ENCODE assay signal across 1 cellular context in genomic region chr14:60819575-60819974, GRCh38.
A peak's percentile ranks its signal among the peaks of the same experiment; 100 is the strongest.
TF ChIP-seq lines count a peak whose summit lies in the region.

No MANE protein-coding gene starts in this region.

TF ChIP-seq in HepG2, 621 proteins besides CTCF, POLR2A, EP300 and RAD21 (continued from another document and continues in another):
- TF ChIP-seq PAXIP1 (CRISPR knock-in tag; conservative IDR thresholded peaks at IDR 0.05) (peak; percentile 79), ZNF503 (CRISPR knock-in tag; IDR thresholded peaks at IDR 0.05) (0 out of 2 replicates have a peak, but pooled peaks have one; percentile 50), GFI1 (CRISPR knock-in tag; IDR thresholded peaks at IDR 0.05; ENCODE audit: borderline replicate concordance) (peak; percentile 35; the same call in 1 of the 2 replicates), IRF2 (CRISPR knock-in tag; IDR thresholded peaks at IDR 0.05) (no peak), NR2F6 (IDR thresholded peaks at IDR 0.05) (peak; percentile 36; the same call in 1 of the 2 replicates), NR2F6 (CRISPR knock-in tag; IDR thresholded peaks at IDR 0.05) (peak; percentile 36; the same call in 1 of the 2 replicates), IKZF1 (IDR thresholded peaks at IDR 0.05) (no peak), ZBTB44 (CRISPR knock-in tag; IDR thresholded peaks at IDR 0.05) (no peak), CHD2 (IDR thresholded peaks at IDR 0.05; ENCODE audit: low read depth, low read length) (no peak), NKX3-1 (CRISPR knock-in tag; IDR thresholded peaks at IDR 0.05) (no peak), CEBPB (IDR thresholded peaks at IDR 0.05; ENCODE audit: borderline replicate concordance, low read depth, low read length) (peak; percentile 40; the same call in 1 of the 2 replicates), PHF21A (CRISPR knock-in tag; IDR thresholded peaks at IDR 0.05) (peak; percentile 39; the same call in 1 of the 2 replicates), TCF7 (IDR thresholded peaks at IDR 0.05; ENCODE audit: low read depth) (peak; percentile 45; the same call in 1 of the 2 replicates), HOXA5 (CRISPR knock-in tag; IDR thresholded peaks at IDR 0.05) (peak; percentile 98), THRA (CRISPR knock-in tag; IDR thresholded peaks at IDR 0.05; ENCODE audit: borderline replicate concordance) (peak; percentile 66; the same call in 1 of the 2 replicates), CREM (IDR thresholded peaks at IDR 0.05) (peak; percentile 48; the same call in 1 of the 2 replicates), CREM (CRISPR knock-in tag; IDR thresholded peaks at IDR 0.05) (no peak), ZMYM4 (CRISPR knock-in tag; IDR thresholded peaks at IDR 0.05) (peak; percentile 56; the same call in 1 of the 2 replicates), SOX5 (CRISPR knock-in tag; IDR thresholded peaks at IDR 0.05; ENCODE audit: borderline replicate concordance) (peak; percentile 60; the same call in 1 of the 2 replicates), ATF5 (CRISPR knock-in tag; IDR thresholded peaks at IDR 0.05; ENCODE audit: low read depth) (no peak), TBX3 (IDR thresholded peaks at IDR 0.05; ENCODE audit: borderline replicate concordance) (0 out of 2 replicates have a peak, but pooled peaks have one; percentile 23), FOXP4 (CRISPR knock-in tag; IDR thresholded peaks at IDR 0.05) (peak; percentile 55), ZSCAN20 (CRISPR knock-in tag; IDR thresholded peaks at IDR 0.05; ENCODE audit: borderline replicate concordance) (0 out of 2 replicates have a peak, but pooled peaks have one; percentile 49), ZNF331 (CRISPR knock-in tag; IDR thresholded peaks at IDR 0.05) (peak; percentile 63; the same call in 1 of the 2 replicates), NCOR1 (IDR thresholded peaks at IDR 0.05; ENCODE audit: borderline replicate concordance, low read length) (peak; percentile 91), PREB (CRISPR knock-in tag; IDR thresholded peaks at IDR 0.05) (no peak), ZNF556 (CRISPR knock-in tag; IDR thresholded peaks at IDR 0.05; ENCODE audit: borderline replicate concordance) (no peak), POGZ (CRISPR knock-in tag; IDR thresholded peaks at IDR 0.05) (peak; percentile 80), SALL1 (CRISPR knock-in tag; IDR thresholded peaks at IDR 0.05) (peak; percentile 72; the same call in 1 of the 2 replicates), CEBPG (CRISPR knock-in tag; IDR thresholded peaks at IDR 0.05) (peak; percentile 65), ZNF629 (CRISPR knock-in tag; conservative IDR thresholded peaks at IDR 0.05) (peak; percentile 81), THAP11 (CRISPR knock-in tag; IDR thresholded peaks at IDR 0.05) (0 out of 2 replicates have a peak, but pooled peaks have one; percentile 13), PBX2 (CRISPR knock-in tag; IDR thresholded peaks at IDR 0.05) (peak; percentile 45; the same call in 1 of the 2 replicates), MLLT10 (CRISPR knock-in tag; IDR thresholded peaks at IDR 0.05) (no peak), TRIM22 (IDR thresholded peaks at IDR 0.05) (no peak), ELF3 (CRISPR knock-in tag; IDR thresholded peaks at IDR 0.05) (peak; percentile 22; the same call in 1 of the 2 replicates), BORCS8-MEF2B (CRISPR knock-in tag; IDR thresholded peaks at IDR 0.05) (no peak), ZBTB38 (CRISPR knock-in tag; IDR thresholded peaks at IDR 0.05) (no peak), HNF4G (IDR thresholded peaks at IDR 0.05; ENCODE audit: borderline replicate concordance, low read depth, low read length) (peak; percentile 76; the same call in 1 of the 2 replicates), HNF4G (CRISPR knock-in tag; IDR thresholded peaks at IDR 0.05; ENCODE audit: borderline replicate concordance, low read depth) (peak; percentile 40; the same call in 1 of the 2 replicates), EHMT2 (IDR thresholded peaks at IDR 0.05; ENCODE audit: borderline replicate concordance, low read depth, low read length) (peak; percentile 55; the same call in 1 of the 2 replicates), MZF1 (CRISPR knock-in tag; IDR thresholded peaks at IDR 0.05; ENCODE audit: borderline replicate concordance) (no peak)
